In genomic region chr12:64796205-64796845, GRCh38 we compare ENCODE assay signal across 8 cellular contexts. TPM values are rescaled to one million over a fixed set of nuclear protein-coding genes. Genes with fewer than 3 reads are reported as not detected.
DNase-seq lines count a peak whose midpoint lies in the region; ATAC-seq and TF ChIP-seq lines count a peak whose summit lies in the region.

No MANE protein-coding gene starts in this region.

- 54 to 60% methylated on average over 5 of the region's 5 CpGs for WGBS in upper lobe of left lung, 2 donors

- no peak overlapping the region for H3K27ac Mint-ChIP-seq in natural killer cell

- H3K4me3 Mint-ChIP-seq in natural killer cell: no peak overlapping the region

- TF ChIP-seq EP300 in upper lobe of left lung (IDR thresholded peaks at IDR 0.05): no peak

- no peak for TF ChIP-seq POLR2A in erythroblast (IDR thresholded peaks at IDR 0.05; ENCODE audit: low read length)
- no peak for TF ChIP-seq POLR2A in upper lobe of left lung (IDR thresholded peaks at IDR 0.05)

- TF ChIP-seq CTCF in HL-60 (IDR thresholded peaks at IDR 0.05; ENCODE audit: insufficient read depth, low read length): peak; percentile 46
- TF ChIP-seq CTCF in natural killer cell (IDR thresholded peaks at IDR 0.05): peak; percentile 94
- TF ChIP-seq CTCF in upper lobe of left lung (IDR thresholded peaks at IDR 0.05): peak; percentile 52 to 80 (median 73)

- H3K36me3 Mint-ChIP-seq in natural killer cell: no peaks in the 10 kb centered on the region

- intact Hi-C loops in natural killer cell (cut with micrococcal nuclease): loop anchor here (2.0 to 5.0 kb wide), 2 partner anchors 249 to 436 kb away; no protein-coding TSS in a partner anchor

- H3K27me3 ChIP-seq in HL-60 (ENCODE audit: insufficient read depth, poor library complexity, severe bottlenecking) (peaks cover 3% of the 10 kb centered on the region), upper lobe of left lung (no peaks in the 10 kb centered on the region)

- H3K4me1 ChIP-seq in upper lobe of left lung: no peaks in the 10 kb centered on the region

- ATAC-seq in GM21381 (IDR thresholded peaks at IDR 0.05; ENCODE audit: unreplicated experiment): peak; percentile 79
- ATAC-seq in natural killer cell: peak; percentile 88 to 99 (median 99)
- ATAC-seq in upper lobe of left lung (ENCODE audit: low FRiP score in 2 of 2): peak; percentile 89 to 92

- H3K36me3 ChIP-seq in upper lobe of left lung: no peaks in the 10 kb centered on the region

- no peaks in the 10 kb centered on the region for H3K9me3 Mint-ChIP-seq in natural killer cell

- peak; percentile 94 for DNase-seq in DMS114 treated with DMSO at 0.1 percent for 48 hours (lab: John Stamatoyannopoulos, UW; ENCODE audit: unreplicated experiment)
- peak; percentile 57 to 83 for DNase-seq in HL-60 (ENCODE audit: low read depth in 1 of 2, low spot score in 1 of 2)
- peak; percentile 81 for DNase-seq in NCI-H69 (lab: John Stamatoyannopoulos, UW)
- DNase-seq in activated CD4-positive, alpha-beta T cell treated with anti-CD3 and anti-CD28 coated beads, Interleukin-2, amount 50 U/mL, for 1 hour: peak; percentile 47
- DNase-seq in erythroblast (lab: John Stamatoyannopoulos, UW): peak; percentile 89 to 93
- peak; percentile 33 for DNase-seq in natural killer cell
- peak in 1 of 2 donors; percentile 66 for DNase-seq in upper lobe of left lung

- peaks cover 11 to 12% of the 10 kb centered on the region in 2 donors for H3K27me3 Mint-ChIP-seq in natural killer cell (ENCODE audit: low read depth in 2 of 2)

- no peaks in the 10 kb centered on the region for H3K4me1 Mint-ChIP-seq in natural killer cell

- H3K4me3 ChIP-seq in HL-60 (replicated peaks; ENCODE audit: insufficient read depth, low read length) (no peak overlapping the region), upper lobe of left lung (no peak overlapping the region)

- H3K27ac ChIP-seq in HL-60 (replicated peaks) (no peak overlapping the region), upper lobe of left lung (no peak overlapping the region)

- no peaks in the 10 kb centered on the region for H3K9me3 ChIP-seq in upper lobe of left lung

RNA-seq across cellular contexts. Expression of gene TBC1D30, which starts 28.1 kb away (rescaled TPM):
- total RNA-seq in natural killer cell (1 to 10 TPM; 2.8 to 5.8 (median 4.7) TPM), upper lobe of left lung (10 to 100 TPM; 13.0 to 35.2 (median 16.8) TPM)

RNA-seq across cellular contexts. Expression of gene GNS, which starts 37.1 kb away (rescaled TPM):
- total RNA-seq in natural killer cell (10 to 100 TPM; 51.9 to 73.9 (median 59.7) TPM), upper lobe of left lung (100 to 1,000 TPM in 4 of 6 donors, 10 to 100 TPM in 2; 43.0 to 201 (median 135) TPM)
